8 cellular contexts compared by ENCODE assay signal in genomic region chr19:50357178-50358100, GRCh38. TPM values are rescaled to one million over a fixed set of nuclear protein-coding genes. Genes with fewer than 3 reads are reported as not detected.
A peak's percentile ranks its signal among the peaks of the same experiment; 100 is the strongest.
DNase-seq lines count a peak whose midpoint lies in the region; ATAC-seq and TF ChIP-seq lines count a peak whose summit lies in the region.

No MANE protein-coding gene starts in this region.

- intact Hi-C loops in activated CD4-positive, alpha-beta T cell treated with anti-CD3 and anti-CD28 coated beads for 36 hours (cut with DNase I, micrococcal nuclease): loop anchor here (1.0 to 5.0 kb wide), 12 partner anchors 11 to 445 kb away; partner anchors contain the start of genes EMC10 (in 1 of the 2), GARIN5A (in 1 of the 2), JOSD2 (in 1 of the 2) and NR1H2 (in 1 of the 2)
- intact Hi-C loops in lower lobe of right lung (cut with DNase I): no loop called here

- H3K9me3 Mint-ChIP-seq in activated CD4-positive, alpha-beta T cell treated with anti-CD3 and anti-CD28 coated beads for 36 hours (ENCODE audit: low read depth): peaks cover 4% of the 10 kb centered on the region
- H3K9me3 Mint-ChIP-seq in chondrocyte (ENCODE audit: low read depth): no peaks in the 10 kb centered on the region

- H3K4me3 Mint-ChIP-seq in activated CD4-positive, alpha-beta T cell treated with anti-CD3 and anti-CD28 coated beads for 36 hours: peak overlapping the region; percentile 82
- H3K4me3 Mint-ChIP-seq in chondrocyte (ENCODE audit: unreplicated experiment): peak overlapping the region; percentile 44

- DNase-seq in ELR (ENCODE audit: low read depth) (peak; percentile 50), NCI-H2196 (lab: John Stamatoyannopoulos, UW; ENCODE audit: unreplicated experiment) (peak; percentile 82), chondrocyte (ENCODE audit: low spot score) (peak; percentile 72), lower lobe of right lung (peak; percentile 84)
- DNase-seq in activated CD4-positive, alpha-beta T cell treated with anti-CD3 and anti-CD28 coated beads for 36 hours: peak; percentile 93
- peak; percentile 62 to 88 (median 78) for DNase-seq in stimulated activated CD4-positive, alpha-beta T cell treated with anti-CD3 and anti-CD28 coated beads, TNF-alpha, amount 100 ng/mL, for 24 hours (ENCODE audit: low read depth in 3 of 3)

- peak overlapping the region; percentile 88 for H3K27ac ChIP-seq in lower lobe of right lung

- peak overlapping the region; percentile 55 for H3K4me3 ChIP-seq in lower lobe of right lung

- CTCF ChIA-PET in activated CD4-positive, alpha-beta T cell treated with anti-CD3 and anti-CD28 coated beads for 36 hours (lab: Charles Lee): interaction anchor here (0.5 to 2.1 kb wide), 29 partner anchors 9 to 392 kb away, joined by 3 to 22 read pairs (median 4); partner anchors contain the start of genes JOSD2, KCNC3, NR1H2 and POLD1

- peaks cover 4% of the 10 kb centered on the region for H3K36me3 ChIP-seq in lower lobe of right lung

- peaks cover 47% of the 10 kb centered on the region for H3K4me1 Mint-ChIP-seq in activated CD4-positive, alpha-beta T cell treated with anti-CD3 and anti-CD28 coated beads for 36 hours
- H3K4me1 Mint-ChIP-seq in chondrocyte (ENCODE audit: low read depth): peaks cover 6% of the 10 kb centered on the region

- peak overlapping the region; percentile 99 for H3K27ac Mint-ChIP-seq in activated CD4-positive, alpha-beta T cell treated with anti-CD3 and anti-CD28 coated beads for 36 hours
- no peak overlapping the region for H3K27ac Mint-ChIP-seq in chondrocyte (ENCODE audit: unreplicated experiment)

- TF ChIP-seq CTCF in chondrocyte (IDR thresholded peaks at IDR 0.05) (peak; percentile 90), lower lobe of right lung (IDR thresholded peaks at IDR 0.05) (peak; percentile 84)

- POLR2A ChIA-PET in activated CD4-positive, alpha-beta T cell treated with anti-CD3 and anti-CD28 coated beads for 36 hours (lab: Charles Lee): interaction anchor here (1.0 to 1.4 kb wide), 2 partner anchors 10 to 27 kb away, joined by 3 to 4 read pairs; no protein-coding TSS in a partner anchor

- H3K9me3 ChIP-seq in lower lobe of right lung: no peaks in the 10 kb centered on the region

- no peaks in the 10 kb centered on the region for H3K27me3 ChIP-seq in lower lobe of right lung (ENCODE audit: low read depth)

- H3K36me3 Mint-ChIP-seq in activated CD4-positive, alpha-beta T cell treated with anti-CD3 and anti-CD28 coated beads for 36 hours (ENCODE audit: low read depth): peaks cover 39% of the 10 kb centered on the region
- H3K36me3 Mint-ChIP-seq in chondrocyte (ENCODE audit: low read depth): no peaks in the 10 kb centered on the region

- peaks cover 27% of the 10 kb centered on the region for H3K4me1 ChIP-seq in lower lobe of right lung

- H3K27me3 Mint-ChIP-seq in activated CD4-positive, alpha-beta T cell treated with anti-CD3 and anti-CD28 coated beads for 36 hours: peaks cover 3% of the 10 kb centered on the region
- peaks cover 6% of the 10 kb centered on the region for H3K27me3 Mint-ChIP-seq in chondrocyte (ENCODE audit: low read depth)

- ATAC-seq in HG02678 (IDR thresholded peaks at IDR 0.05; ENCODE audit: unreplicated experiment) (peak; percentile 50), lower lobe of right lung (peak; percentile 70 to 80), GM18870 (IDR thresholded peaks at IDR 0.05; ENCODE audit: unreplicated experiment) (no peak)
- peak; percentile 62 for ATAC-seq in activated CD4-positive, alpha-beta T cell treated with anti-CD3 and anti-CD28 coated beads for 36 hours

RNA-seq across cellular contexts. Expression of gene NAPSA, which starts 8.0 kb away (rescaled TPM):
- 10 to 100 TPM; 44.0 to 63.4 TPM for total RNA-seq in activated CD4-positive, alpha-beta T cell treated with anti-CD3 and anti-CD28 coated beads for 36 hours
- total RNA-seq in chondrocyte: 0.27 to 0.74 TPM (median 0.55 TPM) in 3 replicates
- total RNA-seq in lower lobe of right lung: 1,633 TPM

RNA-seq across cellular contexts. Expression of gene NR1H2, which starts 18.8 kb away (rescaled TPM):
- total RNA-seq in activated CD4-positive, alpha-beta T cell treated with anti-CD3 and anti-CD28 coated beads for 36 hours: 10 to 100 TPM; 50.3 to 53.6 TPM
- total RNA-seq in chondrocyte (47.7 to 48.9 TPM (median 48.3 TPM) in 3 replicates), lower lobe of right lung (100 TPM)

RNA-seq across cellular contexts. Expression of gene POLD1, which starts 26.7 kb away (rescaled TPM):
- total RNA-seq in activated CD4-positive, alpha-beta T cell treated with anti-CD3 and anti-CD28 coated beads for 36 hours: 100 to 1,000 TPM; 220 to 227 TPM
- total RNA-seq in chondrocyte (15.7 to 37.2 TPM (median 15.8 TPM) in 3 replicates), lower lobe of right lung (35.1 TPM)

RNA-seq across cellular contexts. Expression of gene KCNC3, which starts 28.3 kb away (rescaled TPM):
- 1 to 10 TPM; 9.1 to 9.7 TPM for total RNA-seq in activated CD4-positive, alpha-beta T cell treated with anti-CD3 and anti-CD28 coated beads for 36 hours
- total RNA-seq in chondrocyte (4.9 to 9.3 TPM (median 8.9 TPM) in 3 replicates), lower lobe of right lung (11.1 TPM)

Comparison
In these comparisons a context has a peak if more than half of its experiments do, and no peak if none do; other contexts are left out.
1. RNA of gene NAPSA, which starts 8.0 kb away (total RNA-seq): 1,633 TPM in lower lobe of right lung (single experiment) and 44.0 to 63.4 TPM in activated CD4-positive, alpha-beta T cell treated with anti-CD3 and anti-CD28 coated beads for 36 hours; 0.27 to 0.74 TPM in chondrocyte; every median in the first group is over 10 times any median in the second.
2. Peak in every context shown above with its lines, with median percentiles within 50 percentile points of each other: DNase-seq.